Comparison of ENCODE assay signal across 15 cellular contexts in genomic region chr3:163218336-163218735, GRCh38.
"Had no signal": no experiment of that assay in that cellular context is flagged by ENCODE, and none has a peak within 500 bp of the region (broad histone marks: within the 10 kb centered on the region; RNA-seq: fewer than 3 reads in every experiment).

No MANE protein-coding gene starts in this region.

- H3K9me3 ChIP-seq: ovary, right lobe of liver, testis, tibial nerve had no signal

- H3K4me3 ChIP-seq: heart left ventricle, ovary, right lobe of liver, testis, tibial nerve had no signal

- ATAC-seq: heart left ventricle; naive thymus-derived CD8-positive, alpha-beta T cell; right lobe of liver; stimulated activated memory B cell treated with anti-CD40 and anti-IgM and Interleukin-4, amounts not matched to agents 10 μg/mL and 1 μg/mL and 100 μg/mL, for 72 hours had no signal

- H3K4me1 ChIP-seq: heart left ventricle, right lobe of liver, testis, tibial nerve had no signal

- H3K27ac ChIP-seq: heart left ventricle, ovary, right lobe of liver, testis, tibial nerve had no signal

- DNase-seq: foreskin melanocyte; heart left ventricle; hippocampal formation; kidney glomerular epithelial cell; mammary epithelial cell; naive thymus-derived CD8-positive, alpha-beta T cell; nucleus accumbens; ovary; right lobe of liver; stimulated activated CD4-positive, alpha-beta T cell treated with anti-CD3 and anti-CD28 coated beads, Interleukin-15, amount 100 ng/mL, for 24 hours; stimulated activated CD4-positive, alpha-beta T cell treated with anti-CD3 and anti-CD28 coated beads, Interleukin-1b, Interleukin-23, amount 100 ng/mL, for 48 hours; stimulated activated CD4-positive, alpha-beta T cell treated with anti-CD3 and anti-CD28 coated beads, Interleukin-4, amount 100 ng/mL, for 24 hours; testis had no signal

- H3K36me3 ChIP-seq: heart left ventricle, ovary, right lobe of liver, tibial nerve had no signal

- H3K27me3 ChIP-seq: heart left ventricle, ovary, right lobe of liver, testis, tibial nerve had no signal
